In genomic region chr19:42252365-42253244, GRCh38 we compare ENCODE assay signal across 8 cellular contexts. TPM values are rescaled to one million over a fixed set of nuclear protein-coding genes. Genes with fewer than 3 reads are reported as not detected.
A peak's percentile ranks its signal among the peaks of the same experiment; 100 is the strongest.
DNase-seq lines count a peak whose midpoint lies in the region; ATAC-seq and TF ChIP-seq lines count a peak whose summit lies in the region.

No MANE protein-coding gene starts in this region.

- peak overlapping the region; percentile 85 for H3K9ac ChIP-seq in BLaER1

- H3K27me3 ChIP-seq in BLaER1 (no peaks in the 10 kb centered on the region), ascending aorta (no peaks in the 10 kb centered on the region)

- intact Hi-C loops in ascending aorta (cut with DNase I): no loop called here

- H3K27ac ChIP-seq in BLaER1 (peak overlapping the region; percentile 86), ascending aorta (peak overlapping the region; percentile 97 to 99)

- peaks cover 54% of the 10 kb centered on the region for H3K4me1 ChIP-seq in BLaER1
- peaks cover 20 to 41% of the 10 kb centered on the region in 2 donors for H3K4me1 ChIP-seq in ascending aorta

- H3K9me3 ChIP-seq in BLaER1: no peaks in the 10 kb centered on the region
- H3K9me3 ChIP-seq in ascending aorta: no peaks in the 10 kb centered on the region

- peak overlapping the region; percentile 99 for H3K4me2 ChIP-seq in BLaER1

- DNase-seq in KBM-7: peak; percentile 74
- DNase-seq in ascending aorta (ENCODE audit: low spot score in 2 of 2): peak in 1 of 2 donors; percentile 80
- DNase-seq in hippocampal formation (lab: John Stamatoyannopoulos, UW): peak; percentile 83 to 92
- DNase-seq in retinal pigment epithelial cell (ENCODE audit: low read depth): no peak
- DNase-seq in NCI-H187 (lab: John Stamatoyannopoulos, UW): no peak
- no peak for DNase-seq in stimulated activated CD4-positive, alpha-beta T cell treated with anti-CD3 and anti-CD28 coated beads, Interleukin-4, amount 100 ng/mL, for 24 hours

- H3K36me3 ChIP-seq in BLaER1 (peaks cover 24% of the 10 kb centered on the region), ascending aorta (peaks cover 6 to 18% of the 10 kb centered on the region in 2 donors)

- H3K4me3 ChIP-seq in BLaER1: peak overlapping the region; percentile 92
- peak overlapping the region; percentile 84 to 95 for H3K4me3 ChIP-seq in ascending aorta
- H3K4me3 ChIP-seq in retinal pigment epithelial cell (ENCODE audit: low read length): peak overlapping the region; percentile 85

- peaks cover 44% of the 10 kb centered on the region for H4K20me1 ChIP-seq in BLaER1

- TF ChIP-seq CTCF in ascending aorta (IDR thresholded peaks at IDR 0.05) (no peak), retinal pigment epithelial cell (conservative IDR thresholded peaks at IDR 0.05; ENCODE audit: low read depth, low read length) (no peak)

- no peak for ATAC-seq in GM21381 (IDR thresholded peaks at IDR 0.05; ENCODE audit: unreplicated experiment)

- in situ Hi-C loops in KBM-7 (cut with MboI; ENCODE audit: low pct_unique_long_range_greater_than_20kb, low sequenced_read_pairs): no loop called here

RNA-seq across cellular contexts. Expression of gene ERF, which starts 2.3 kb away (rescaled TPM):
- 51.6 TPM for total RNA-seq in ascending aorta

RNA-seq across cellular contexts. Expression of gene GSK3A, which starts 10.2 kb away (rescaled TPM):
- 27.0 TPM for total RNA-seq in ascending aorta

RNA-seq across cellular contexts. Expression of gene CIC, which starts 16.4 kb away (rescaled TPM):
- 247 TPM for total RNA-seq in ascending aorta

RNA-seq across cellular contexts. Expression of gene ZNF526, which starts 32.5 kb away (rescaled TPM):
- 7.0 TPM for total RNA-seq in ascending aorta

RNA-seq across cellular contexts. Expression of gene DEDD2, which starts 35.1 kb away (rescaled TPM):
- 30.2 TPM for total RNA-seq in ascending aorta

Comparison
In these comparisons a context has a peak if more than half of its experiments do, and no peak if none do; other contexts are left out.
1. DNase-seq: peak in KBM-7 (single experiment) and hippocampal formation (2 of 2); none in retinal pigment epithelial cell (single experiment), NCI-H187 (0 of 2) and stimulated activated CD4-positive, alpha-beta T cell treated with anti-CD3 and anti-CD28 coated beads, Interleukin-4, amount 100 ng/mL, for 24 hours (single experiment).
2. Peak in every context shown above with its lines, with median percentiles within 50 percentile points of each other: H3K4me3 ChIP-seq.